11 cellular contexts compared by ENCODE assay signal in genomic region chr15:62545392-62546227, GRCh38.
DNase-seq lines count a peak whose midpoint lies in the region; ATAC-seq and TF ChIP-seq lines count a peak whose summit lies in the region.
"Had no signal": no experiment of that assay in that cellular context is flagged by ENCODE, and none has a peak within 500 bp of the region (broad histone marks: within the 10 kb centered on the region; RNA-seq: fewer than 3 reads in every experiment).

No MANE protein-coding gene starts in this region.

- H3K9me3 Mint-ChIP-seq in stimulated activated naive B cell treated with anti-CD40 and anti-IgM and Interleukin-4, amounts not matched to agents 10 μg/mL and 1 μg/mL and 100 μg/mL, for 72 hours = no peaks in the 10 kb centered on the region
- H3K9me3 Mint-ChIP-seq: T-cell had no signal

- TF ChIP-seq CTCF in AG04449 (IDR thresholded peaks at IDR 0.05; ENCODE audit: insufficient read depth, low read length, missing control alignments) (no peak), PC-3 (conservative IDR thresholded peaks at IDR 0.05; ENCODE audit: low read depth, low read length) (no peak), fibroblast of lung (conservative IDR thresholded peaks at IDR 0.05 in 1 of 2, IDR thresholded peaks at IDR 0.05 in 1 of 2; ENCODE audit: low read depth in 1 of 2, low read length in 2 of 2) (no peak)

- DNase-seq in AG04449 (ENCODE audit: low read depth, low spot score) = peak; percentile 12
- peak; percentile 30 for DNase-seq in PC-3
- DNase-seq in fibroblast of lung (ENCODE audit: low read depth in 2 of 2) = peak; percentile 47 to 73
- no peak for DNase-seq in effector memory CD4-positive, alpha-beta T cell
- DNase-seq in NK-92 treated with Interleukin-12 subunit alpha and Interleukin-12 subunit beta, amount 100 ng/mL, for 24 hours (lab: John Stamatoyannopoulos, UW) = no peak
- no peak for DNase-seq in stimulated activated naive B cell treated with anti-CD40 and anti-IgM and Interleukin-4, amounts not matched to agents 10 μg/mL and 1 μg/mL and 100 μg/mL, for 72 hours
- DNase-seq in HEK293T (ENCODE audit: extremely low spot score) = no peak
- DNase-seq: activated effector memory CD4-positive, alpha-beta T cell treated with Interleukin-2 at 50 U/mL for 16 hours; T-cell had no signal

- H3K27ac Mint-ChIP-seq in stimulated activated naive B cell treated with anti-CD40 and anti-IgM and Interleukin-4, amounts not matched to agents 10 μg/mL and 1 μg/mL and 100 μg/mL, for 72 hours = no peak overlapping the region
- H3K27ac Mint-ChIP-seq: T-cell had no signal

- no peak overlapping the region for H3K4me3 ChIP-seq in AG04449 (ENCODE audit: low read depth, low read length)
- H3K4me3 ChIP-seq in PC-3 (ENCODE audit: low read length) = no peak overlapping the region
- no peak overlapping the region for H3K4me3 ChIP-seq in fibroblast of lung (replicated peaks in 1 of 4; ENCODE audit: control extremely low read depth in 1 of 4, insufficient read depth in 1 of 4, low read depth in 3 of 4, low read length in 4 of 4)
- peak overlapping the region in 1 of 2 donors; percentile 4 for H3K4me3 ChIP-seq in muscle layer of colon (ENCODE audit: low read depth in 1 of 2, low read length in 2 of 2)
- H3K4me3 ChIP-seq in effector memory CD4-positive, alpha-beta T cell (ENCODE audit: insufficient read depth, low read depth, low read length, poor library complexity, severe bottlenecking) = no peak overlapping the region
- H3K4me3 ChIP-seq: BLaER1 treated with 17β-estradiol and CSF1 and Interleukin-3, amounts not matched to agents 10 nM and 100 nM had no signal

- ATAC-seq in PC-3 = no peak
- no peak for ATAC-seq in stimulated activated naive B cell treated with anti-CD40 and anti-IgM and Interleukin-4, amounts not matched to agents 10 μg/mL and 1 μg/mL and 100 μg/mL, for 72 hours (replicated peaks)
- ATAC-seq: T-cell had no signal

- peaks cover 0 to 7% of the 10 kb centered on the region in 2 donors for H3K27me3 Mint-ChIP-seq in stimulated activated naive B cell treated with anti-CD40 and anti-IgM and Interleukin-4, amounts not matched to agents 10 μg/mL and 1 μg/mL and 100 μg/mL, for 72 hours

- H3K9me3 ChIP-seq in PC-3 (ENCODE audit: low read length) = no peaks in the 10 kb centered on the region
- no peaks in the 10 kb centered on the region for H3K9me3 ChIP-seq in fibroblast of lung (ENCODE audit: control insufficient read depth, insufficient read depth, low read depth, low read length)
- no peaks in the 10 kb centered on the region for H3K9me3 ChIP-seq in muscle layer of colon (ENCODE audit: low read length)
- no peaks in the 10 kb centered on the region for H3K9me3 ChIP-seq in effector memory CD4-positive, alpha-beta T cell (ENCODE audit: control insufficient read depth, low read length)

- H3K27me3 ChIP-seq in PC-3 (ENCODE audit: low read length) = no peaks in the 10 kb centered on the region
- no peaks in the 10 kb centered on the region for H3K27me3 ChIP-seq in fibroblast of lung (ENCODE audit: control insufficient read depth, insufficient read depth, low read length)
- no peaks in the 10 kb centered on the region for H3K27me3 ChIP-seq in muscle layer of colon (ENCODE audit: control insufficient read depth in 1 of 2, insufficient read depth in 2 of 2, low read length in 2 of 2)
- no peaks in the 10 kb centered on the region for H3K27me3 ChIP-seq in effector memory CD4-positive, alpha-beta T cell (replicated peaks; ENCODE audit: control insufficient read depth, insufficient read depth, low read length, poor library complexity, severe bottlenecking)
- H3K27me3 ChIP-seq: BLaER1 treated with 17β-estradiol and CSF1 and Interleukin-3, amounts not matched to agents 10 nM and 100 nM had no signal

- H3K4me1 Mint-ChIP-seq in stimulated activated naive B cell treated with anti-CD40 and anti-IgM and Interleukin-4, amounts not matched to agents 10 μg/mL and 1 μg/mL and 100 μg/mL, for 72 hours = peaks cover 0 to 5% of the 10 kb centered on the region in 2 donors
- H3K4me1 Mint-ChIP-seq: T-cell had no signal

- H3K4me1 ChIP-seq in PC-3 (ENCODE audit: insufficient read depth, low read length) (no peaks in the 10 kb centered on the region; the same call in 1 of the 2 replicates), fibroblast of lung (ENCODE audit: control insufficient read depth, extremely low read depth, insufficient read depth, low read length) (peaks cover 2% of the 10 kb centered on the region), muscle layer of colon (ENCODE audit: insufficient read depth, low read length) (peaks cover 26% of the 10 kb centered on the region)
- H3K4me1 ChIP-seq in effector memory CD4-positive, alpha-beta T cell (ENCODE audit: control insufficient read depth, insufficient read depth, low read length, poor library complexity, severe bottlenecking) = no peaks in the 10 kb centered on the region
- H3K4me1 ChIP-seq: BLaER1 treated with 17β-estradiol and CSF1 and Interleukin-3, amounts not matched to agents 10 nM and 100 nM had no signal

- H3K4me3 Mint-ChIP-seq in stimulated activated naive B cell treated with anti-CD40 and anti-IgM and Interleukin-4, amounts not matched to agents 10 μg/mL and 1 μg/mL and 100 μg/mL, for 72 hours = no peak overlapping the region
- H3K4me3 Mint-ChIP-seq: T-cell had no signal

- H4K20me1 ChIP-seq in PC-3 (ENCODE audit: low read length) (no peaks in the 10 kb centered on the region), fibroblast of lung (ENCODE audit: control insufficient read depth, extremely low read depth, insufficient read depth, low read length) (no peaks in the 10 kb centered on the region)
- H4K20me1 ChIP-seq: BLaER1 treated with 17β-estradiol and CSF1 and Interleukin-3, amounts not matched to agents 10 nM and 100 nM had no signal

- H3K9me2 ChIP-seq in PC-3 (replicated peaks; ENCODE audit: low read length) = no peaks in the 10 kb centered on the region

- H3K27ac ChIP-seq in PC-3 (ENCODE audit: low read length) (no peak overlapping the region), fibroblast of lung (ENCODE audit: insufficient read depth, low read length) (no peak overlapping the region), muscle layer of colon (ENCODE audit: low read depth, low read length) (peak overlapping the region; percentile 27)
- no peak overlapping the region for H3K27ac ChIP-seq in effector memory CD4-positive, alpha-beta T cell (ENCODE audit: insufficient read depth, low read length, poor library complexity, severe bottlenecking)
- H3K27ac ChIP-seq: BLaER1 treated with 17β-estradiol and CSF1 and Interleukin-3, amounts not matched to agents 10 nM and 100 nM had no signal

- no peaks in the 10 kb centered on the region for H3K36me3 Mint-ChIP-seq in stimulated activated naive B cell treated with anti-CD40 and anti-IgM and Interleukin-4, amounts not matched to agents 10 μg/mL and 1 μg/mL and 100 μg/mL, for 72 hours
- H3K36me3 Mint-ChIP-seq: T-cell had no signal

- H3F3A ChIP-seq in PC-3 (ENCODE audit: low read length, unreplicated experiment) = no peaks in the 10 kb centered on the region

- CTCF ChIA-PET in AG04449 (lab: Yijun Ruan, JAX) = interaction anchor here (0.8 to 2.7 kb wide), 4 partner anchors 10 to 197 kb away, joined by 3 to 6 read pairs (median 4); no protein-coding TSS in a partner anchor
- CTCF ChIA-PET in PC-3 (lab: Charles Lee) = interaction anchor here (0.6 kb wide), 1 partner anchor 21 kb away, joined by 3 read pairs; no protein-coding TSS in a partner anchor
- CTCF ChIA-PET in HEK293T (lab: Yijun Ruan, JAX) = no interaction called here

- no TSS peak for BruUV-seq in PC-3 (replicated peaks; lab: Mats Ljungman, UMichigan)

- H2AFZ ChIP-seq in PC-3 (ENCODE audit: low read length) (no peak overlapping the region), fibroblast of lung (ENCODE audit: low read length) (no peak overlapping the region)

- H3K79me2 ChIP-seq in PC-3 (ENCODE audit: low read length) = no peaks in the 10 kb centered on the region
- H3K79me2 ChIP-seq in fibroblast of lung (ENCODE audit: control insufficient read depth, insufficient read depth, low read length) = no peaks in the 10 kb centered on the region

- H3K9ac ChIP-seq in PC-3 (ENCODE audit: low read length) (no peak overlapping the region), fibroblast of lung (ENCODE audit: insufficient read depth, low read length) (no peak overlapping the region), muscle layer of colon (ENCODE audit: low read length) (no peak overlapping the region)
- H3K9ac ChIP-seq: BLaER1 treated with 17β-estradiol and CSF1 and Interleukin-3, amounts not matched to agents 10 nM and 100 nM had no signal

- intact Hi-C loops in PC-3 (cut with micrococcal nuclease) = no loop called here

- no peaks in the 10 kb centered on the region for H3K36me3 ChIP-seq in PC-3 (ENCODE audit: low read depth, low read length)
- no peaks in the 10 kb centered on the region for H3K36me3 ChIP-seq in fibroblast of lung (ENCODE audit: control insufficient read depth, insufficient read depth, low read length)
- H3K36me3 ChIP-seq in muscle layer of colon (ENCODE audit: insufficient read depth, low read length) = no peaks in the 10 kb centered on the region
- H3K36me3 ChIP-seq in effector memory CD4-positive, alpha-beta T cell (ENCODE audit: control insufficient read depth, insufficient read depth, low read length) = no peaks in the 10 kb centered on the region
- H3K36me3 ChIP-seq: BLaER1 treated with 17β-estradiol and CSF1 and Interleukin-3, amounts not matched to agents 10 nM and 100 nM had no signal

- POLR2A ChIA-PET in AG04449 (lab: Yijun Ruan, JAX) = no interaction called here
- POLR2A ChIA-PET in PC-3 (lab: Charles Lee; ENCODE audit: unreplicated experiment) = no interaction called here
- POLR2A ChIA-PET in HEK293T (lab: Yijun Ruan, JAX) = no interaction called here

- H3K4me2 ChIP-seq in PC-3 (ENCODE audit: low read length) = no peak overlapping the region
- no peak overlapping the region for H3K4me2 ChIP-seq in fibroblast of lung (ENCODE audit: extremely low read depth, insufficient read depth, low read length)
- H3K4me2 ChIP-seq: BLaER1 treated with 17β-estradiol and CSF1 and Interleukin-3, amounts not matched to agents 10 nM and 100 nM had no signal

TF ChIP-seq in HEK293T, 16 proteins besides CTCF, POLR2A, EP300 and RAD21 (continues in another document):
- TF ChIP-seq BHLHE40 (IDR thresholded peaks at IDR 0.05; ENCODE audit: borderline replicate concordance) = no peak
- no peak for TF ChIP-seq HDGF (IDR thresholded peaks at IDR 0.05; ENCODE audit: borderline replicate concordance)
- TF ChIP-seq PKNOX1 (IDR thresholded peaks at IDR 0.05) = no peak
- TF ChIP-seq ELF4 (IDR thresholded peaks at IDR 0.05) = no peak
- TF ChIP-seq FOXA1 (IDR thresholded peaks at IDR 0.05) = no peak
- TF ChIP-seq CTBP1 (IDR thresholded peaks at IDR 0.05; ENCODE audit: borderline replicate concordance) = no peak

Comparison
In these comparisons a context has a peak if more than half of its experiments do, and no peak if none do; other contexts are left out.
1. DNase-seq: peak in AG04449 (single experiment), PC-3 (single experiment) and fibroblast of lung (2 of 2); none in effector memory CD4-positive, alpha-beta T cell (0 of 3), NK-92 treated with Interleukin-12 subunit alpha and Interleukin-12 subunit beta, amount 100 ng/mL, for 24 hours (single experiment), stimulated activated naive B cell treated with anti-CD40 and anti-IgM and Interleukin-4, amounts not matched to agents 10 μg/mL and 1 μg/mL and 100 μg/mL, for 72 hours (single experiment) and HEK293T (single experiment).